Comparison of ENCODE assay signal across 13 cellular contexts in the genomic region with DNA sequence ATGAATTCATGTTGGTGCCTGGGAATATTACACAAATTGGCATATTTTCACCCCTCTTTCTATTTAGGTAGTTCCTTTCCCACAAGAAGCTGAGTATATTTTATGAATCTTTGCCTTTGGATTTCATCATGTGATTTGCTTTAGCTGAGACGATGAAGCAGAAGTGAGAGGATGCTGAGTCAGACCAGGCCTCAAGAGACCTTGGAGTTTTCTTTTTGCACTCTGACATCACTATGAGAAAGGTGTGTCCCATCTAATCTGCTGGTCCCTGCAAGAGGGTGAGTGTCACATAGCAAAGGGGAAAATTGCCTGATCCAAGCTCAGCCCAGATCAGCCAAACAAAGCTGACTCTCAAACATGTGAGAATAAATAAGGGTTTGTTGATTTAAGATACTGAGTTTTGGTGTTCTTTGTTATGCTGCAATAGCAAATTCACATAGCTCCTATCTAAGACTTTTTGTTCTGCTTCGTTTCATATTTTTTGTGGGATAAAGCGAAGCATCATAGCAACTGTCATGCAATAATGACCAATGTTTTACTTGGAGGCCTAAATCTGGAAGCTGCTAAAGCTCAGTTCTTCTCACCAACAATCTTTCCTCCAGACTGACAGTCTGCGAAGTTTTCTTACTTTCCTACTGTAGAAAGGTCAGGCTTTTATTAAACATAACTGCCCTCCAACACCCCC.
DNase-seq lines count a peak whose midpoint lies in the region; ATAC-seq lines count a peak whose summit lies in the region.
"Had no signal": no experiment of that assay in that cellular context is flagged by ENCODE, and none has a peak within 500 bp of the region (broad histone marks: within the 10 kb centered on the region; RNA-seq: fewer than 3 reads in every experiment).

No MANE protein-coding gene starts in this region.

- H3K36me3 ChIP-seq in ACC112 (ENCODE audit: insufficient read depth, low read length): no peaks in the 10 kb centered on the region

- DNase-seq in LHCN-M2 (ENCODE audit: low read depth) (peak; percentile 78), fibroblast of peridontal ligament (ENCODE audit: extremely low read depth) (peak; percentile 49), D341Med (ENCODE audit: low spot score) (no peak), SHP77 (lab: John Stamatoyannopoulos, UW) (no peak), DMS153 (lab: John Stamatoyannopoulos, UW) (no peak)
- DNase-seq: activated B cell treated with CpG ODN at 0.5 μM for 24 hours, NCI-H146, psoas muscle had no signal

- H3K79me2 ChIP-seq in ACC112 (ENCODE audit: control insufficient read depth, insufficient read depth, low read length, unreplicated experiment): no peaks in the 10 kb centered on the region

- H2AFZ ChIP-seq in ACC112 (ENCODE audit: low read length, unreplicated experiment): peak overlapping the region; percentile 66

- H3K4me1 ChIP-seq in ACC112 (ENCODE audit: control insufficient read depth, insufficient read depth, low read length, unreplicated experiment): peaks cover 6% of the 10 kb centered on the region
- H3K4me1 ChIP-seq: psoas muscle had no signal

- ATAC-seq in GM21717 (IDR thresholded peaks at IDR 0.05; ENCODE audit: unreplicated experiment): peak; percentile 99
- ATAC-seq in GM19324 (IDR thresholded peaks at IDR 0.05; ENCODE audit: low FRiP score, unreplicated experiment): no peak
- ATAC-seq: Panc1, psoas muscle had no signal

- H3K27me3 ChIP-seq in ACC112 (ENCODE audit: insufficient read depth, low read length): no peaks in the 10 kb centered on the region

- no peak overlapping the region for H3K4me3 ChIP-seq in ACC112 (ENCODE audit: low read depth, low read length)
- H3K4me3 ChIP-seq: psoas muscle had no signal

- H3K27ac ChIP-seq in ACC112 (ENCODE audit: low read depth, low read length): peak overlapping the region; percentile 46; the same call in 1 of the 2 replicates
- H3K27ac ChIP-seq: HL-60, psoas muscle had no signal

Comparison
In these comparisons a context has a peak if more than half of its experiments do, and no peak if none do; other contexts are left out.
1. DNase-seq: peak in LHCN-M2 (single experiment) and fibroblast of peridontal ligament (single experiment); none in D341Med (single experiment), SHP77 (0 of 2) and DMS153 (single experiment).